ENCODE assay signal across 21 cellular contexts in genomic region chr3:100083209-100083608, GRCh38.
"Had no signal": no experiment of that assay in that cellular context is flagged by ENCODE, and none has a peak within 500 bp of the region (broad histone marks: within the 10 kb centered on the region; RNA-seq: fewer than 3 reads in every experiment).

No MANE protein-coding gene starts in this region.

- H3K4me1 ChIP-seq: lower lobe of right lung, testis, vagina had no signal

- DNase-seq: effector CD8-positive, alpha-beta T cell; esophagus squamous epithelium; foreskin fibroblast; kidney; left cardiac atrium; left ventricle myocardium inferior; lower lobe of right lung; naive B cell; posterior cingulate gyrus; stimulated activated CD4-positive, alpha-beta T cell treated with anti-CD3 and anti-CD28 coated beads, Interleukin-2, amount 100 ng/mL, for 24 hours; stimulated activated CD4-positive, alpha-beta T cell treated with anti-CD3 and anti-CD28 coated beads, Interleukin-4, amount 100 ng/mL, for 4 hours; stimulated activated naive B cell treated with anti-CD40 and anti-IgM and Interleukin-4, amounts not matched to agents 10 μg/mL and 1 μg/mL and 100 μg/mL, for 72 hours; stimulated activated naive CD8-positive, alpha-beta T cell treated with anti-CD3 and anti-CD28 coated beads, Interleukin-15, amount 100 ng/mL, for 72 hours; testis; upper lobe of right lung had no signal

- H3K9me3 Mint-ChIP-seq: memory B cell; naive B cell; nephron; stimulated activated naive B cell treated with anti-CD40 and anti-IgM and Interleukin-4, amounts not matched to agents 10 μg/mL and 1 μg/mL and 100 μg/mL, for 72 hours; stimulated activated naive CD8-positive, alpha-beta T cell treated with anti-CD3 and anti-CD28 coated beads, Interleukin-15, amount 100 ng/mL, for 72 hours had no signal

- H3K27ac Mint-ChIP-seq: memory B cell; stimulated activated naive B cell treated with anti-CD40 and anti-IgM and Interleukin-4, amounts not matched to agents 10 μg/mL and 1 μg/mL and 100 μg/mL, for 72 hours; stimulated activated naive CD8-positive, alpha-beta T cell treated with anti-CD3 and anti-CD28 coated beads, Interleukin-15, amount 100 ng/mL, for 72 hours had no signal

- H3K4me3 Mint-ChIP-seq: memory B cell; naive B cell; nephron; stimulated activated naive B cell treated with anti-CD40 and anti-IgM and Interleukin-4, amounts not matched to agents 10 μg/mL and 1 μg/mL and 100 μg/mL, for 72 hours; stimulated activated naive CD8-positive, alpha-beta T cell treated with anti-CD3 and anti-CD28 coated beads, Interleukin-15, amount 100 ng/mL, for 72 hours had no signal

- H3K36me3 Mint-ChIP-seq: memory B cell, naive B cell had no signal

- FAIRE-seq: kidney had no signal

- H3K36me3 ChIP-seq: esophagus squamous epithelium, left ventricle myocardium inferior, lower lobe of right lung, tibial nerve, upper lobe of right lung, vagina had no signal

- H3K9me3 ChIP-seq: esophagus squamous epithelium, left ventricle myocardium inferior, lower lobe of right lung, testis, tibial nerve, upper lobe of right lung, vagina had no signal

- H3K27me3 ChIP-seq: esophagus squamous epithelium, testis, tibial nerve, upper lobe of right lung, vagina had no signal

- ATAC-seq: left cardiac atrium; lower lobe of right lung; sciatic nerve; stimulated activated naive B cell treated with anti-CD40 and anti-IgM and Interleukin-4, amounts not matched to agents 10 μg/mL and 1 μg/mL and 100 μg/mL, for 72 hours; stimulated activated naive CD8-positive, alpha-beta T cell treated with anti-CD3 and anti-CD28 coated beads, Interleukin-15, amount 100 ng/mL, for 72 hours; upper lobe of right lung had no signal

- H3K27ac ChIP-seq: esophagus squamous epithelium, left ventricle myocardium inferior, lower lobe of right lung, testis, tibial nerve, upper lobe of right lung, vagina had no signal

- H3K27me3 Mint-ChIP-seq: memory B cell; naive B cell; stimulated activated naive B cell treated with anti-CD40 and anti-IgM and Interleukin-4, amounts not matched to agents 10 μg/mL and 1 μg/mL and 100 μg/mL, for 72 hours; stimulated activated naive CD8-positive, alpha-beta T cell treated with anti-CD3 and anti-CD28 coated beads, Interleukin-15, amount 100 ng/mL, for 72 hours had no signal

- H3K4me3 ChIP-seq: coronary artery, esophagus squamous epithelium, left ventricle myocardium inferior, lower lobe of right lung, testis, tibial nerve, upper lobe of right lung, vagina had no signal
